ENCODE assay signal across 8 cellular contexts in genomic region chr18:61893304-61893970, GRCh38. TPM values are rescaled to one million over a fixed set of nuclear protein-coding genes. Genes with fewer than 3 reads are reported as not detected.
DNase-seq lines count a peak whose midpoint lies in the region; ATAC-seq, FAIRE-seq and TF ChIP-seq lines count a peak whose summit lies in the region.

No MANE protein-coding gene starts in this region.

- no peak for TF ChIP-seq CTCF in A549 (IDR thresholded peaks at IDR 0.05)
- peak in 1 of 7 experiments; percentile 10 for TF ChIP-seq CTCF in body of pancreas (IDR thresholded peaks at IDR 0.05)

- H3K36me3 ChIP-seq in body of pancreas (replicated peaks in 1 of 2; ENCODE audit: insufficient read depth in 1 of 2, low read depth in 2 of 2), result no peaks in the 10 kb centered on the region
- H3K36me3 ChIP-seq in iPS-20b (ENCODE audit: insufficient read depth, low read depth, low read length), result no peaks in the 10 kb centered on the region
- no peaks in the 10 kb centered on the region for H3K36me3 ChIP-seq in skeletal muscle tissue (ENCODE audit: control insufficient read depth in 3 of 3, insufficient read depth in 3 of 3, low read length in 3 of 3)

- DNase-seq in A549 (ENCODE audit: low read depth in 1 of 2, low spot score in 1 of 2) (peak in 1 of 2 experiments; percentile 13), body of pancreas (peak; percentile 33 to 58 (median 36)), G401 (ENCODE audit: low spot score) (no peak)

- H3K9ac ChIP-seq in iPS-20b (ENCODE audit: low read depth, low read length) (peak overlapping the region; percentile 72; the same call in 1 of the 2 replicates), skeletal muscle tissue (ENCODE audit: low read depth in 1 of 3, low read length in 3 of 3) (peak overlapping the region; percentile 37 to 80 (median 50))

- H3K4me1 ChIP-seq in A549 (0 out of 3 replicates have a peak, but pooled peaks cover 3% of the 10 kb centered on the region), body of pancreas (peaks cover 24% of the 10 kb centered on the region), iPS-20b (ENCODE audit: insufficient read depth, low read length) (peaks cover 16% of the 10 kb centered on the region; the same call in 1 of the 2 replicates), skeletal muscle tissue (ENCODE audit: control insufficient read depth in 3 of 3, insufficient read depth in 3 of 3, low read length in 3 of 3) (peaks cover 7 to 13% (median 10%) of the 10 kb centered on the region in 3 donors)

- 8% methylated on average over 18 of the region's 65 CpGs for WGBS in A549 (ENCODE audit: missing lambda C conversion rate)
- WGBS in body of pancreas, 2 donors, result 0 to 1% methylated on average over 16 to 37 of the region's 65 CpGs

- intact Hi-C loops in body of pancreas (cut with DNase I), result loop anchor here (5.0 kb wide), 1 partner anchor 256 kb away; no protein-coding TSS in a partner anchor

- in situ Hi-C loops in G401 (cut with HindIII; ENCODE audit: low sequenced_read_pairs), result no loop called here

- TF ChIP-seq RAD21 in A549 (conservative IDR thresholded peaks at IDR 0.05 in 1 of 2, IDR thresholded peaks at IDR 0.05 in 1 of 2), result no peak

- POLR2A ChIA-PET in A549 (lab: Yijun Ruan, JAX), result no interaction called here

- CTCF ChIA-PET in A549 (lab: Yijun Ruan, JAX), result no interaction called here

- ATAC-seq in A549 (peak; percentile 43 to 70; a peak in 5 of 6 replicates), GM18873 (IDR thresholded peaks at IDR 0.05; ENCODE audit: low FRiP score, unreplicated experiment) (peak; percentile 9), HG03159 (IDR thresholded peaks at IDR 0.05; ENCODE audit: unreplicated experiment) (peak; percentile 31), SK-N-SH treated with all-trans-retinoic acid at 6 μM for 48 hours (peak; percentile 34), body of pancreas (peak; percentile 47)

- no peaks in the 10 kb centered on the region for H3K27me3 ChIP-seq in body of pancreas
- H3K27me3 ChIP-seq in iPS-20b (ENCODE audit: insufficient read depth, low read length), result peaks cover 55% of the 10 kb centered on the region
- peaks cover 0 to 26% (median 9%) of the 10 kb centered on the region in 3 donors for H3K27me3 ChIP-seq in skeletal muscle tissue (ENCODE audit: control insufficient read depth in 3 of 3, insufficient read depth in 3 of 3, low read length in 3 of 3)

- H3K27ac ChIP-seq in A549 (peak overlapping the region in 1 of 2 experiments; percentile 73; a peak in 4 of 6 replicates), body of pancreas (peak overlapping the region; percentile 12 to 85 (median 74)), iPS-20b (ENCODE audit: low read length) (no peak overlapping the region), skeletal muscle tissue (ENCODE audit: low read depth, low read length) (peak overlapping the region; percentile 30)

- H3K9me3 ChIP-seq in A549 (no peaks in the 10 kb centered on the region), body of pancreas (no peaks in the 10 kb centered on the region), iPS-20b (ENCODE audit: insufficient read depth, low read depth, low read length) (no peaks in the 10 kb centered on the region), skeletal muscle tissue (ENCODE audit: control insufficient read depth in 3 of 3, low read length in 3 of 3) (no peaks in the 10 kb centered on the region)

- H3K4me2 ChIP-seq in A549, result peak overlapping the region; percentile 89

- no peak for TF ChIP-seq POLR2A in A549 (IDR thresholded peaks at IDR 0.05; ENCODE audit: low read length)
- TF ChIP-seq POLR2A in body of pancreas (IDR thresholded peaks at IDR 0.05), result no peak

- H3K4me3 ChIP-seq in A549, result peak overlapping the region; percentile 74
- H3K4me3 ChIP-seq in body of pancreas, result peak overlapping the region; percentile 46 to 95
- H3K4me3 ChIP-seq in iPS-20b (ENCODE audit: low read length), result peak overlapping the region; percentile 74
- H3K4me3 ChIP-seq in skeletal muscle tissue (ENCODE audit: low read length in 3 of 3), result peak overlapping the region; percentile 68 to 74 (median 70)

- no peak for TF ChIP-seq EP300 in A549 (IDR thresholded peaks at IDR 0.05)

- no peak for FAIRE-seq in A549 (lab: Jason Lieb, UNC)

TF ChIP-seq in A549, 52 proteins besides CTCF, POLR2A, EP300 and RAD21 (continues in another document):
- no peak for TF ChIP-seq POLR2AphosphoS2 (conservative IDR thresholded peaks at IDR 0.05; ENCODE audit: low read length)
- TF ChIP-seq HMGXB4 (CRISPR knock-in tag; IDR thresholded peaks at IDR 0.05; ENCODE audit: borderline replicate concordance), result no peak
- TF ChIP-seq JUN (IDR thresholded peaks at IDR 0.05), result no peak
- TF ChIP-seq HOXA7 (CRISPR knock-in tag; IDR thresholded peaks at IDR 0.05), result no peak

TF ChIP-seq in SK-N-SH treated with all-trans-retinoic acid at 6 μM for 48 hours, 23 proteins besides CTCF, POLR2A, EP300 and RAD21 (continues in another document):
- TF ChIP-seq CSRNP3 (CRISPR knock-in tag; IDR thresholded peaks at IDR 0.05) (no peak), ISL1 (CRISPR knock-in tag; IDR thresholded peaks at IDR 0.05) (no peak), ZNF565 (CRISPR knock-in tag; conservative IDR thresholded peaks at IDR 0.05; ENCODE audit: low read depth) (0 out of 2 replicates have a peak, but pooled peaks have one; percentile 38), RARB (CRISPR knock-in tag; IDR thresholded peaks at IDR 0.05) (no peak), ZFP3 (CRISPR knock-in tag; IDR thresholded peaks at IDR 0.05) (peak; percentile 78), TOX (CRISPR knock-in tag; IDR thresholded peaks at IDR 0.05; ENCODE audit: borderline replicate concordance) (no peak), ZC3H10 (CRISPR knock-in tag; IDR thresholded peaks at IDR 0.05) (no peak), TCF4 (CRISPR knock-in tag; IDR thresholded peaks at IDR 0.05; ENCODE audit: borderline replicate concordance) (no peak), SNAI2 (CRISPR knock-in tag; IDR thresholded peaks at IDR 0.05) (peak; percentile 83; the same call in 1 of the 2 replicates), BACH2 (CRISPR knock-in tag; IDR thresholded peaks at IDR 0.05; ENCODE audit: borderline replicate concordance) (0 out of 2 replicates have a peak, but pooled peaks have one; percentile 52), ZFP30 (CRISPR knock-in tag; IDR thresholded peaks at IDR 0.05) (0 out of 2 replicates have a peak, but pooled peaks have one; percentile 20), OSR1 (CRISPR knock-in tag; IDR thresholded peaks at IDR 0.05) (no peak), ARNTL (CRISPR knock-in tag; IDR thresholded peaks at IDR 0.05; ENCODE audit: borderline replicate concordance, low read depth) (peak; percentile 59; the same call in 1 of the 2 replicates), GLIS3 (CRISPR knock-in tag; IDR thresholded peaks at IDR 0.05) (no peak), POU6F1 (CRISPR knock-in tag; IDR thresholded peaks at IDR 0.05; ENCODE audit: borderline replicate concordance, low read depth) (no peak), CREB5 (CRISPR knock-in tag; IDR thresholded peaks at IDR 0.05; ENCODE audit: low read depth) (no peak), CSDC2 (CRISPR knock-in tag; IDR thresholded peaks at IDR 0.05) (peak; percentile 85), ZNF70 (CRISPR knock-in tag; IDR thresholded peaks at IDR 0.05) (peak; percentile 36; the same call in 1 of the 2 replicates)

RNA-seq across cellular contexts. Expression of gene RNF152, which starts 0.6 kb away (rescaled TPM):
- polyA plus RNA-seq in A549 (2011; rRNA removed) (0.04 and 0.12 TPM in 2 replicates), A549 (2017; fragmentation: RNase III; extraction: RNeasy Plus Mini Kit Qiagen cat#74134 plus additional on column Dnase treatment) (0.04 TPM in 1 of 3 replicates, not detected in the others)
- 0.12 TPM in 1 of 2 replicates, not detected in the other for polyA plus RNA-seq in A549 (2012; cell fraction: cytosol; rRNA removed)
- 0.04 TPM in 1 of 2 replicates, not detected in the other for polyA plus RNA-seq in A549 (2012; cell fraction: nucleus; rRNA removed)
- 0.39 and 0.50 TPM in 2 replicates for polyA minus RNA-seq in A549 (2011; rRNA and poly(A)+ RNA removed)
- total RNA-seq in body of pancreas (10 to 100 TPM in 1 of 2 donors, 1 to 10 TPM in 1; 7.8 to 11.5 TPM), skeletal muscle tissue (17.2 TPM)
- total RNA-seq in G401 (2014; rRNA removed; shearing (Covaris generic)), result 0.07 TPM in 1 of 2 replicates, not detected in the other
